ENCODE assay signal across 2 cellular contexts in genomic region chr4:3344596-3344995, GRCh38.
TF ChIP-seq lines count a peak whose summit lies in the region.

No MANE protein-coding gene starts in this region.

TF ChIP-seq in IMR-90, 13 proteins besides CTCF, POLR2A, EP300 and RAD21:
- no peak for TF ChIP-seq CHD1 (IDR thresholded peaks at IDR 0.05; ENCODE audit: low read depth, low read length)
- no peak for TF ChIP-seq MXI1 (IDR thresholded peaks at IDR 0.05; ENCODE audit: borderline replicate concordance, low read depth, low read length)
- TF ChIP-seq ELK1 (IDR thresholded peaks at IDR 0.05; ENCODE audit: borderline replicate concordance, low read depth, low read length), result no peak
- no peak for TF ChIP-seq NFE2L2 (IDR thresholded peaks at IDR 0.05; ENCODE audit: low read depth, low read length)
- TF ChIP-seq FOS (IDR thresholded peaks at IDR 0.05; ENCODE audit: low read depth, low read length), result no peak
- no peak for TF ChIP-seq MAFK (IDR thresholded peaks at IDR 0.05; ENCODE audit: low read depth, low read length)
- no peak for TF ChIP-seq BHLHE40 (IDR thresholded peaks at IDR 0.05; ENCODE audit: low read depth, low read length)
- no peak for TF ChIP-seq USF2 (IDR thresholded peaks at IDR 0.05; ENCODE audit: low read depth, low read length)
- no peak for TF ChIP-seq CEBPB (IDR thresholded peaks at IDR 0.05; ENCODE audit: low read depth, low read length)
- TF ChIP-seq RCOR1 (IDR thresholded peaks at IDR 0.05; ENCODE audit: insufficient replicate concordance, low read length), result no peak
- no peak for TF ChIP-seq MAZ (IDR thresholded peaks at IDR 0.05; ENCODE audit: borderline replicate concordance, low read depth, low read length)
- no peak for TF ChIP-seq RFX5 (IDR thresholded peaks at IDR 0.05; ENCODE audit: low read depth, low read length)
- TF ChIP-seq SMC3 (IDR thresholded peaks at IDR 0.05; ENCODE audit: low read depth, low read length), result no peak

TF ChIP-seq in H1, 55 proteins besides CTCF, POLR2A, EP300 and RAD21:
- TF ChIP-seq JUND (IDR thresholded peaks at IDR 0.05; ENCODE audit: low read length) (no peak), SP2 (IDR thresholded peaks at IDR 0.05; ENCODE audit: low read length) (no peak), SAP30 (IDR thresholded peaks at IDR 0.05; ENCODE audit: insufficient read depth, insufficient replicate concordance, low read length) (no peak), RFX5 (IDR thresholded peaks at IDR 0.05; ENCODE audit: borderline replicate concordance, low read depth, low read length) (no peak), SIRT6 (IDR thresholded peaks at IDR 0.05; ENCODE audit: low read length) (no peak), BACH1 (IDR thresholded peaks at IDR 0.05; ENCODE audit: low read length) (no peak), ASH2L (IDR thresholded peaks at IDR 0.05; ENCODE audit: low read length) (no peak)
